1 cellular context compared by ENCODE assay signal in genomic region chr1:32013386-32014198, GRCh38.
A peak's percentile ranks its signal among the peaks of the same experiment; 100 is the strongest.
TF ChIP-seq lines count a peak whose summit lies in the region.

KHDRBS1 (plus strand) TSS chr1:32013868; CDS start chr1:32013996, 128 bp downstream.

TF ChIP-seq in HepG2, 621 proteins besides CTCF, POLR2A, EP300 and RAD21 (continued from another document and continues in another):
- TF ChIP-seq ZNF800 (CRISPR knock-in tag; IDR thresholded peaks at IDR 0.05) (no peak), ETS1 (CRISPR knock-in tag; IDR thresholded peaks at IDR 0.05) (no peak), ZNF775 (CRISPR knock-in tag; IDR thresholded peaks at IDR 0.05; ENCODE audit: borderline replicate concordance) (no peak), SIN3B (IDR thresholded peaks at IDR 0.05; ENCODE audit: low read length) (peak; percentile 40; the same call in 1 of the 2 replicates), ZNF136 (CRISPR knock-in tag; IDR thresholded peaks at IDR 0.05; ENCODE audit: low read depth) (peak; percentile 93; the same call in 1 of the 2 replicates), ATF1 (CRISPR knock-in tag; IDR thresholded peaks at IDR 0.05) (no peak), GPN1 (CRISPR knock-in tag; IDR thresholded peaks at IDR 0.05; ENCODE audit: borderline replicate concordance) (no peak), SRSF1 (optimal IDR thresholded peaks at IDR 0.05; ENCODE audit: low read depth, low read length) (no peak), RFX3 (CRISPR knock-in tag; IDR thresholded peaks at IDR 0.05) (no peak), ZNF281 (CRISPR knock-in tag; IDR thresholded peaks at IDR 0.05; ENCODE audit: borderline replicate concordance) (0 out of 2 replicates have a peak, but pooled peaks have one; percentile 40), MTA1 (CRISPR knock-in tag; IDR thresholded peaks at IDR 0.05; ENCODE audit: borderline replicate concordance) (0 out of 2 replicates have a peak, but pooled peaks have one; percentile 56), CBFB (CRISPR knock-in tag; IDR thresholded peaks at IDR 0.05) (no peak), ZNF816 (CRISPR knock-in tag; IDR thresholded peaks at IDR 0.05; ENCODE audit: borderline replicate concordance) (no peak), ZNF644 (CRISPR knock-in tag; IDR thresholded peaks at IDR 0.05; ENCODE audit: low read depth) (no peak), ZNF335 (CRISPR knock-in tag; IDR thresholded peaks at IDR 0.05) (peak; percentile 51; the same call in 1 of the 2 replicates), IRX3 (CRISPR knock-in tag; IDR thresholded peaks at IDR 0.05; ENCODE audit: borderline replicate concordance, low read depth) (no peak; the same call in 1 of the 2 replicates), ZNF629 (CRISPR knock-in tag; conservative IDR thresholded peaks at IDR 0.05) (no peak), ZNF530 (CRISPR knock-in tag; IDR thresholded peaks at IDR 0.05; ENCODE audit: low read depth) (no peak), HNRNPH1 (optimal IDR thresholded peaks at IDR 0.05; ENCODE audit: low read depth, low read length) (no peak), IKZF4 (CRISPR knock-in tag; IDR thresholded peaks at IDR 0.05; ENCODE audit: borderline replicate concordance, low read depth, not compliant biosample characterization) (peak; percentile 71), ZNF546 (CRISPR knock-in tag; conservative IDR thresholded peaks at IDR 0.05) (peak; percentile 77; the same call in 1 of the 2 replicates), ZNF660 (CRISPR knock-in tag; IDR thresholded peaks at IDR 0.05; ENCODE audit: borderline replicate concordance, low read depth) (0 out of 2 replicates have a peak, but pooled peaks have one; percentile 67), TCF7L2 (IDR thresholded peaks at IDR 0.05; ENCODE audit: low read depth, low read length) (no peak), ZNF282 (IDR thresholded peaks at IDR 0.05; ENCODE audit: partially characterized antibody) (no peak), TEAD3 (CRISPR knock-in tag; optimal IDR thresholded peaks at IDR 0.05; ENCODE audit: borderline replicate concordance) (peak; percentile 81), THYN1 (CRISPR knock-in tag; IDR thresholded peaks at IDR 0.05; ENCODE audit: borderline replicate concordance, low read depth) (no peak), WIZ (CRISPR knock-in tag; IDR thresholded peaks at IDR 0.05) (no peak), REST (IDR thresholded peaks at IDR 0.05; ENCODE audit: borderline replicate concordance in 1 of 2, low read depth in 1 of 2, low read length in 2 of 2) (peak in 1 of 2 experiments; percentile 58; a peak in 1 of 4 replicates), SRY (CRISPR knock-in tag; IDR thresholded peaks at IDR 0.05) (peak; percentile 64; the same call in 1 of the 2 replicates), HOXA5 (CRISPR knock-in tag; IDR thresholded peaks at IDR 0.05) (peak; percentile 49), ZNF747 (CRISPR knock-in tag; IDR thresholded peaks at IDR 0.05; ENCODE audit: borderline replicate concordance) (peak; percentile 76), POGK (CRISPR knock-in tag; conservative IDR thresholded peaks at IDR 0.05) (peak; percentile 31), NFAT5 (CRISPR knock-in tag; IDR thresholded peaks at IDR 0.05) (no peak), EZH2 (conservative IDR thresholded peaks at IDR 0.05; ENCODE audit: low read depth, low read length) (no peak)
- TF ChIP-seq, protein P1, sequence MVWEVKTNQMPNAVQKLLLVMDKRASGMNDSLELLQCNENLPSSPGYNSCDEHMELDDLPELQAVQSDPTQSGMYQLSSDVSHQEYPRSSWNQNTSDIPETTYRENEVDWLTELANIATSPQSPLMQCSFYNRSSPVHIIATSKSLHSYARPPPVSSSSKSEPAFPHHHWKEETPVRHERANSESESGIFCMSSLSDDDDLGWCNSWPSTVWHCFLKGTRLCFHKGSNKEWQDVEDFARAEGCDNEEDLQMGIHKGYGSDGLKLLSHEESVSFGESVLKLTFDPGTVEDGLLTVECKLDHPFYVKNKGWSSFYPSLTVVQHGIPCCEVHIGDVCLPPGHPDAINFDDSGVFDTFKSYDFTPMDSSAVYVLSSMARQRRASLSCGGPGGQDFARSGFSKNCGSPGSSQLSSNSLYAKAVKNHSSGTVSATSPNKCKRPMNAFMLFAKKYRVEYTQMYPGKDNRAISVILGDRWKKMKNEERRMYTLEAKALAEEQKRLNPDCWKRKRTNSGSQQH (CRISPR knock-in tag; IDR thresholded peaks at IDR 0.05; ENCODE audit: low read depth) = no peak
- TF ChIP-seq, protein P2, sequence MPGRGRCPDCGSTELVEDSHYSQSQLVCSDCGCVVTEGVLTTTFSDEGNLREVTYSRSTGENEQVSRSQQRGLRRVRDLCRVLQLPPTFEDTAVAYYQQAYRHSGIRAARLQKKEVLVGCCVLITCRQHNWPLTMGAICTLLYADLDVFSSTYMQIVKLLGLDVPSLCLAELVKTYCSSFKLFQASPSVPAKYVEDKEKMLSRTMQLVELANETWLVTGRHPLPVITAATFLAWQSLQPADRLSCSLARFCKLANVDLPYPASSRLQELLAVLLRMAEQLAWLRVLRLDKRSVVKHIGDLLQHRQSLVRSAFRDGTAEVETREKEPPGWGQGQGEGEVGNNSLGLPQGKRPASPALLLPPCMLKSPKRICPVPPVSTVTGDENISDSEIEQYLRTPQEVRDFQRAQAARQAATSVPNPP (CRISPR knock-in tag; IDR thresholded peaks at IDR 0.05) = no peak
- TF ChIP-seq, protein P3, sequence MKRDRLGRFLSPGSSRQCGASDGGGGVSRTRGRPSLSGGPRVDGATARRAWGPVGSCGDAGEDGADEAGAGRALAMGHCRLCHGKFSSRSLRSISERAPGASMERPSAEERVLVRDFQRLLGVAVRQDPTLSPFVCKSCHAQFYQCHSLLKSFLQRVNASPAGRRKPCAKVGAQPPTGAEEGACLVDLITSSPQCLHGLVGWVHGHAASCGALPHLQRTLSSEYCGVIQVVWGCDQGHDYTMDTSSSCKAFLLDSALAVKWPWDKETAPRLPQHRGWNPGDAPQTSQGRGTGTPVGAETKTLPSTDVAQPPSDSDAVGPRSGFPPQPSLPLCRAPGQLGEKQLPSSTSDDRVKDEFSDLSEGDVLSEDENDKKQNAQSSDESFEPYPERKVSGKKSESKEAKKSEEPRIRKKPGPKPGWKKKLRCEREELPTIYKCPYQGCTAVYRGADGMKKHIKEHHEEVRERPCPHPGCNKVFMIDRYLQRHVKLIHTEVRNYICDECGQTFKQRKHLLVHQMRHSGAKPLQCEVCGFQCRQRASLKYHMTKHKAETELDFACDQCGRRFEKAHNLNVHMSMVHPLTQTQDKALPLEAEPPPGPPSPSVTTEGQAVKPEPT (CRISPR knock-in tag; IDR thresholded peaks at IDR 0.05; ENCODE audit: low read depth) = peak; percentile 75; the same call in 1 of the 2 replicates
